In genomic region chr4:87500107-87500462, GRCh38 we compare ENCODE assay signal across 12 cellular contexts. TPM values are rescaled to one million over a fixed set of nuclear protein-coding genes. Genes with fewer than 3 reads are reported as not detected.
DNase-seq lines count a peak whose midpoint lies in the region; ATAC-seq and TF ChIP-seq lines count a peak whose summit lies in the region.
"Had no signal": no experiment of that assay in that cellular context is flagged by ENCODE, and none has a peak within 500 bp of the region (broad histone marks: within the 10 kb centered on the region; RNA-seq: fewer than 3 reads in every experiment).

No MANE protein-coding gene starts in this region.

- H3K27ac ChIP-seq in OCI-LY3 (ENCODE audit: low read length) (peak overlapping the region; percentile 41), upper lobe of left lung (no peak overlapping the region)
- H3K27ac ChIP-seq: BLaER1 had no signal

- no peak overlapping the region for H3K9ac ChIP-seq in OCI-LY3 (ENCODE audit: low read length)
- H3K9ac ChIP-seq: BLaER1 had no signal

- H3K79me2 ChIP-seq in OCI-LY3 (ENCODE audit: low read length) = no peaks in the 10 kb centered on the region

- H3K36me3 ChIP-seq in OCI-LY3 (replicated peaks; ENCODE audit: low read depth, low read length) (no peaks in the 10 kb centered on the region), upper lobe of left lung (peaks cover 0 to 17% (median 0%) of the 10 kb centered on the region in 4 donors)
- H3K36me3 ChIP-seq: BLaER1 had no signal

- WGBS in upper lobe of left lung, 2 donors = 52 to 86% methylated on average over 4 of the region's 4 CpGs

- no peak for TF ChIP-seq EP300 in upper lobe of left lung (IDR thresholded peaks at IDR 0.05)

- H4K20me1 ChIP-seq in OCI-LY3 (ENCODE audit: insufficient read depth, low read length) = no peaks in the 10 kb centered on the region
- H4K20me1 ChIP-seq: BLaER1 had no signal

- H3K4me2 ChIP-seq in OCI-LY3 (ENCODE audit: low read length) = peak overlapping the region; percentile 70
- H3K4me2 ChIP-seq: BLaER1 had no signal

- ATAC-seq in GM19351 (IDR thresholded peaks at IDR 0.05; ENCODE audit: unreplicated experiment) = peak; percentile 57
- peak; percentile 52 for ATAC-seq in HG02870 (IDR thresholded peaks at IDR 0.05; ENCODE audit: unreplicated experiment)
- ATAC-seq in upper lobe of left lung (ENCODE audit: low FRiP score in 2 of 2) = no peak

- H3K4me3 ChIP-seq in OCI-LY3 (ENCODE audit: low read length) = peak overlapping the region; percentile 69
- H3K4me3 ChIP-seq in upper lobe of left lung = no peak overlapping the region
- H3K4me3 ChIP-seq: BLaER1 had no signal

- in situ Hi-C loops in GM13977 (cut with MboI; ENCODE audit: low pct_unique_long_range_greater_than_20kb, low sequenced_read_pairs, unreplicated experiment) = no loop called here

- no peak for TF ChIP-seq POLR2A in upper lobe of left lung (IDR thresholded peaks at IDR 0.05)

- H3K4me1 ChIP-seq in OCI-LY3 (ENCODE audit: low read length) (peaks cover 24% of the 10 kb centered on the region), upper lobe of left lung (peaks cover 0 to 15% (median 8%) of the 10 kb centered on the region in 4 donors)
- H3K4me1 ChIP-seq: BLaER1 had no signal

- H3K9me3 ChIP-seq in OCI-LY3 (ENCODE audit: insufficient read depth, low read length) = no peaks in the 10 kb centered on the region
- H3K9me3 ChIP-seq in upper lobe of left lung = no peaks in the 10 kb centered on the region
- H3K9me3 ChIP-seq: BLaER1 had no signal

- 0 out of 2 replicates have a peak, but pooled peaks cover 4% of the 10 kb centered on the region for H3K27me3 ChIP-seq in OCI-LY3 (ENCODE audit: low read depth, low read length)
- no peaks in the 10 kb centered on the region for H3K27me3 ChIP-seq in upper lobe of left lung
- H3K27me3 ChIP-seq: BLaER1 had no signal

- 0 out of 2 replicates have a peak overlapping the region, but pooled peaks have one; percentile 37 for H2AFZ ChIP-seq in OCI-LY3 (ENCODE audit: low read depth, low read length)

- TF ChIP-seq CTCF in GM13977 (IDR thresholded peaks at IDR 0.05; ENCODE audit: extremely low read depth, insufficient read depth, missing control alignments) (no peak), OCI-LY3 (IDR thresholded peaks at IDR 0.05; ENCODE audit: low read depth, low read length) (no peak), upper lobe of left lung (IDR thresholded peaks at IDR 0.05) (no peak)

- peak; percentile 14 for DNase-seq in GM13977 (ENCODE audit: low spot score)
- DNase-seq in NCI-H524 treated with DMSO at 0.1 percent for 48 hours (lab: John Stamatoyannopoulos, UW) = no peak
- no peak for DNase-seq in stimulated activated CD4-positive, alpha-beta T cell treated with anti-CD3 and anti-CD28 coated beads, Interleukin-2, amount 100 ng/mL, for 24 hours
- DNase-seq in upper lobe of left lung = no peak
- DNase-seq in NCI-H146 (lab: John Stamatoyannopoulos, UW) = no peak
- DNase-seq: glutamatergic neuron, IMR-90, SW 1271 had no signal

RNA-seq across cellular contexts. Expression of gene SPARCL1, which starts 29.1 kb away (rescaled TPM):
- total RNA-seq in upper lobe of left lung = 100 to 1,000 TPM; 145 to 406 (median 343) TPM
- total RNA-seq: IMR-90 had no signal

Comparison
In these comparisons a context has a peak if more than half of its experiments do, and no peak if none do; other contexts are left out.
1. ATAC-seq: peak in GM19351 (single experiment) and HG02870 (single experiment); none in upper lobe of left lung (0 of 2).